ENCODE assay signal across 8 cellular contexts in the genomic region with DNA sequence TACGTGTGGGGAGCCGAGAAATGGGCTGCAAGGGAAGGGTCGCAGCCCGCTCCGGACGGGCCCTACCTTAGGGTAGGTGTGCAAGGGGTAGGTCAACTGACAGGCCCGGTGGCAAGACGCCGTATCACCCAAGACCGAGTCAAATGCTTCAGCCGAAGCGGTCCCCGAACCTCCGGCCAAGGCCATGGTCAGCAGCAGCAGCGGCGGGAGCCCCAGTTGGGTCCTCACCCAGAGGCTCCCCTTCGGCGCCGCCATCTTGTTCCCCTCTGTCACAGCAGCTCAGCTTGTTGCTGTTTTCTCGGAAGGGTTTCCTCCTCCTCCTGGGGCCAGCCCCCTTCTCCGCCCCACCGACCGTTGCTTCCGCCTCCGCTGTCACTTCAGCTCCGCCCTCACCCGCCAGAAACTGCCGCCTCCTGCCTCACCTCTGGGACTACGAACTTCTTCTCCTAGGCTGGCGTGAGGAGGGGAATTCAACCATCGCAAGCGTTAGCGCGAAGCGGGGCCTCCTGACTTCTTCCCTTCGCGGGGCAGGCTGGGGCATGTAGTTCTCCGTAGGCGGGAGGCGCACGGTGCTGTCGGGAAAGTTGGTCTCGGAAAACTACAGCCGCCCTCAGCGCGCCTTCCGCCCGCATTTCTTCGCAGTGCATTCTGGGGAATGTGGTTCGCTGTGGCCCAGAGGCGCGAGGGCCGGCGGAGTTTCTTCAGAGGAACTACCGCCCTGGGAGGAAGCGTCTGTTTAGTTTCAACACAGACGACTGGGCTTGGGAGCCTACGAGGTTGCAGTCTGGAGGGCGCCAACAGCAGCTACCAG. TPM values are rescaled to one million over a fixed set of nuclear protein-coding genes. Genes with fewer than 3 reads are reported as not detected.
DNase-seq lines count a peak whose midpoint lies in the region; ATAC-seq, FAIRE-seq and TF ChIP-seq lines count a peak whose summit lies in the region.

Gene TCEANC2, plus strand, starts transcription at position 675 of the 811 bp plus-strand sequence. CDS start 815 bp downstream, outside the sequence.
Gene TMEM59, minus strand, starts transcription at position 271 of the 811 bp plus-strand sequence. Its CDS starts 16 bp downstream, at position 255.

- TF ChIP-seq POLR2A in GM12892 (IDR thresholded peaks at IDR 0.05; ENCODE audit: low read depth, low read length) (peak; percentile 59), heart left ventricle (IDR thresholded peaks at IDR 0.05) (peak in 1 of 2 donors; percentile 63)

- DNase-seq in GM12892 (ENCODE audit: insufficient read length) (peak; percentile 86), NCI-H1436 treated with DMSO at 0.1 percent for 48 hours (lab: John Stamatoyannopoulos, UW) (peak; percentile 94), T follicular helper cell (ENCODE audit: low read depth) (peak; percentile 96), heart left ventricle (peak; percentile 98 to 99 (median 98)), posterior cingulate gyrus (peak; percentile 97 to 100 (median 98)), upper lobe of right lung (peak; percentile 99)

- H3K4me3 ChIP-seq in heart left ventricle (peak within 1 kb of the TSS; percentile 88 to 99 (median 95)), upper lobe of right lung (peak within 1 kb of the TSS; percentile 91)

- H3K9me3 ChIP-seq in heart left ventricle (no peaks in the 10 kb centered on the region), upper lobe of right lung (no peaks in the 10 kb centered on the region)

- ATAC-seq in HG02840 (IDR thresholded peaks at IDR 0.05; ENCODE audit: low FRiP score, unreplicated experiment) (peak; percentile 93), heart left ventricle (peak; percentile 96 to 98 (median 98)), upper lobe of right lung (peak; percentile 97)

- peak within 1 kb of the TSS; percentile 90 for H3K27ac ChIP-seq in adipose tissue (ENCODE audit: low read depth, low read length)
- H3K27ac ChIP-seq in heart left ventricle = peak within 1 kb of the TSS; percentile 88 to 98 (median 94)
- H3K27ac ChIP-seq in upper lobe of right lung = peak within 1 kb of the TSS; percentile 98

- H3K36me3 ChIP-seq in heart left ventricle = peaks cover 0 to 6% (median 0%) of the 10 kb centered on the region in 9 donors
- no peaks in the 10 kb centered on the region for H3K36me3 ChIP-seq in upper lobe of right lung

- intact Hi-C loops in heart left ventricle (cut with DNase I) (loop anchor here in 6 of 10 donors (5.0 to 10.0 kb wide), 10 partner anchors 106 to 354 kb away; partner anchors contain the start of genes IFT25 (in 4 of the 6), LRRC42 (in 4 of the 6), YIPF1 (in 3 of the 6) and DIO1 (in 1 of the 6)), posterior cingulate gyrus (cut with DNase I) (loop anchor here (1.0 to 10.0 kb wide), 3 partner anchors 106 to 352 kb away; partner anchors contain the start of genes IFT25, LRRC42, NDC1 and SSBP3), upper lobe of right lung (cut with DNase I) (no loop called here)

- H3K27me3 ChIP-seq in heart left ventricle (no peaks in the 10 kb centered on the region), upper lobe of right lung (no peaks in the 10 kb centered on the region)

- TF ChIP-seq CTCF in heart left ventricle (IDR thresholded peaks at IDR 0.05) (peak in 1 of 12 donors; percentile 7), upper lobe of right lung (IDR thresholded peaks at IDR 0.05) (no peak)

- peak; percentile 95 for FAIRE-seq in GM12892 (lab: Jason Lieb, UNC)

- 0% methylated on average over 59 of the region's 59 CpGs for WGBS in adipose tissue, 3 donors
- WGBS in heart left ventricle, 4 donors = 0 to 1% (median 0%) methylated on average over 33 to 59 of the region's 59 CpGs

- H3K4me1 ChIP-seq in heart left ventricle (peaks cover 0 to 51% (median 41%) of the 10 kb centered on the region in 12 donors), upper lobe of right lung (peaks cover 43% of the 10 kb centered on the region)

RNA-seq across cellular contexts. Expression of gene TCEANC2, which starts in this region (rescaled TPM):
- polyA plus RNA-seq in GM12892 (2012; ENCODE audit: missing spikeins) = 6.1 TPM
- 1 to 10 TPM; 1.4 to 3.8 (median 1.4) TPM for polyA plus RNA-seq in adipose tissue
- 1 to 10 TPM; 3.0 to 6.6 (median 4.6) TPM for total RNA-seq in heart left ventricle
- polyA plus RNA-seq in heart left ventricle = 1 to 10 TPM; 2.4 to 2.5 TPM
- total RNA-seq in upper lobe of right lung = 4.7 TPM

RNA-seq across cellular contexts. Expression of gene TMEM59, which starts in this region (rescaled TPM):
- polyA plus RNA-seq in GM12892 (2012; ENCODE audit: missing spikeins) = 111 TPM
- polyA plus RNA-seq in adipose tissue (100 to 1,000 TPM; 154 to 267 (median 178) TPM), heart left ventricle (100 to 1,000 TPM; 124 to 254 TPM)
- total RNA-seq in heart left ventricle (100 to 1,000 TPM; 193 to 496 (median 352) TPM), upper lobe of right lung (440 TPM)

Comparison
In these comparisons a context has a peak if more than half of its experiments do, and no peak if none do; other contexts are left out.
1. Peak in every context shown above with its lines: DNase-seq, ATAC-seq, H3K4me3 ChIP-seq and H3K27ac ChIP-seq.